In genomic region chr11:65214212-65214845, GRCh38 we compare ENCODE assay signal across 1 cellular context.
TF ChIP-seq lines count a peak whose summit lies in the region.

No MANE protein-coding gene starts in this region.

TF ChIP-seq in H1, 55 proteins besides CTCF, POLR2A, EP300 and RAD21:
- TF ChIP-seq PHF8 (conservative IDR thresholded peaks at IDR 0.05; ENCODE audit: low read depth, low read length) (no peak), YY1 (IDR thresholded peaks at IDR 0.05; ENCODE audit: low read depth, low read length) (no peak), CBX5 (IDR thresholded peaks at IDR 0.05; ENCODE audit: low read depth, low read length) (no peak), GTF2F1 (IDR thresholded peaks at IDR 0.05; ENCODE audit: borderline replicate concordance, low read depth, low read length) (no peak), MAX (IDR thresholded peaks at IDR 0.05) (no peak), TAF7 (optimal IDR thresholded peaks at IDR 0.05; ENCODE audit: borderline replicate concordance, low read depth, low read length) (no peak), SAP30 (IDR thresholded peaks at IDR 0.05; ENCODE audit: insufficient read depth, insufficient replicate concordance, low read length) (no peak), NRF1 (IDR thresholded peaks at IDR 0.05; ENCODE audit: low read depth, low read length) (no peak), RFX5 (IDR thresholded peaks at IDR 0.05; ENCODE audit: borderline replicate concordance, low read depth, low read length) (no peak), ATF3 (IDR thresholded peaks at IDR 0.05; ENCODE audit: insufficient read depth, low read depth, low read length) (no peak), KDM5A (IDR thresholded peaks at IDR 0.05; ENCODE audit: low read length) (no peak), KDM4A (IDR thresholded peaks at IDR 0.05; ENCODE audit: low read depth, low read length, severe bottlenecking) (no peak), TAF1 (IDR thresholded peaks at IDR 0.05; ENCODE audit: low read depth, low read length) (no peak), JUND (IDR thresholded peaks at IDR 0.05; ENCODE audit: low read length) (no peak), CEBPB (IDR thresholded peaks at IDR 0.05; ENCODE audit: low read depth, low read length) (no peak), TBP (IDR thresholded peaks at IDR 0.05; ENCODE audit: low read depth, low read length) (no peak)
